23 cellular contexts compared by ENCODE assay signal in the genomic region with DNA sequence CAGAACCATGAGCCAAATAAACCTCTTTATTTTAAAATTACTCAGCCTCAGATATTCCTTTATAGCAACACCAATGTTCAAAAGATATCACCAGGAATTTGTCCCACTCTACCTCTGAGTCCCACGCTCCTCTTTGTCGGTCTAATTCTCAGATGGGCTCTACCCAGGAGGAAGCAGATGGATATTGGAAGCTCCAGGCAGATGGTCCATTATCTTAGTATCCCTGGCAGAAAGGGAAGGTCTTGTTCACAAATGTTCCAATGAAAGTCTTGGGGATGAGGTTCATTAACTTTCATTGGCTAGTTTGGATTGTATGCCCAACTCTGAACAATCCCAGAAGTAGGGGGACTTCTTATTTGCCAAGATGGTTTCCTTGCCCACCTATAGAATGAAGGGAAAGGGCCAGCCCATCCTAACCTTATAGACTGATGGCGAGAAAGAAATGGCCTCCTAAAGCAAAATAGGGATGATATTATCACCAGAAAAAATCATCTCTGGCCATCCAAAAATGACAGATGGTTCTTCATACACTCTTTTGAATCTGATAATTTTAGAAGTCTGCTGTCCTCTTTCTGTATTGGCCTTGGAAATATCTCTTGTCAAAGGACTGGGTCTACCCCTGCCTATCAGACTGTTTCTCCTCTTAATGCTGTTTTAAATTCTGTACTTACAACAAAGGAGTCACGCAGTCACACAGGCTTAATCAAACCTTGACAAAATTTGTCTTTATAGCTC.
"Had no signal": no experiment of that assay in that cellular context is flagged by ENCODE, and none has a peak within 500 bp of the region (broad histone marks: within the 10 kb centered on the region; RNA-seq: fewer than 3 reads in every experiment).

No MANE protein-coding gene starts in this region.

- DNase-seq: natural killer cell; occipital lobe; ovary; posterior cingulate gyrus; psoas muscle; right cardiac atrium; right lobe of liver; sigmoid colon; small intestine; stimulated activated CD4-positive, alpha-beta T cell treated with anti-CD3 and anti-CD28 coated beads, Interleukin-15, amount 100 ng/mL, for 24 hours; stimulated activated CD4-positive, alpha-beta T cell treated with anti-CD3 and anti-CD28 coated beads, Interleukin-2, amount 100 ng/mL, for 24 hours; stimulated activated CD4-positive, alpha-beta T cell treated with anti-CD3 and anti-CD28 coated beads, Interleukin-2, amount 100 ng/mL, for 48 hours; stimulated activated CD4-positive, alpha-beta T cell treated with anti-CD3 and anti-CD28 coated beads, Interleukin-4, amount 100 ng/mL, for 4 hours; stimulated activated CD8-positive, alpha-beta memory T cell treated with anti-CD3 and anti-CD28 coated beads, Interleukin-4, amount 100 ng/mL, for 48 hours; stimulated activated naive CD4-positive, alpha-beta T cell; stimulated activated naive CD8-positive, alpha-beta T cell treated with anti-CD3 and anti-CD28 coated beads, Interleukin-15, amount 100 ng/mL, for 72 hours; stimulated activated naive CD8-positive, alpha-beta T cell treated with anti-CD3 and anti-CD28 coated beads, Interleukin-15, Interleukin-2, amounts not matched to agents 100 U/mL and 50 U/mL, for 24 hours; testis; tibial artery; transverse colon; upper lobe of right lung; uterus had no signal

- ATAC-seq: natural killer cell; psoas muscle; right cardiac atrium; right lobe of liver; stimulated activated memory B cell treated with anti-CD40 and anti-IgM and Interleukin-4, amounts not matched to agents 10 μg/mL and 1 μg/mL and 100 μg/mL, for 72 hours; stimulated activated naive CD8-positive, alpha-beta T cell treated with anti-CD3 and anti-CD28 coated beads, Interleukin-15, amount 100 ng/mL, for 72 hours; stimulated activated naive CD8-positive, alpha-beta T cell treated with anti-CD3 and anti-CD28 coated beads, Interleukin-15, Interleukin-2, amounts not matched to agents 100 U/mL and 50 U/mL, for 24 hours; upper lobe of right lung had no signal
